In genomic region chr19:13152854-13153626, GRCh38 we compare ENCODE assay signal across 8 cellular contexts. TPM values are rescaled to one million over a fixed set of nuclear protein-coding genes. Genes with fewer than 3 reads are reported as not detected.
DNase-seq lines count a peak whose midpoint lies in the region; ATAC-seq and TF ChIP-seq lines count a peak whose summit lies in the region.

No MANE protein-coding gene starts in this region.

- peak overlapping the region; percentile 98 for H3K4me3 Mint-ChIP-seq in activated naive CD8-positive, alpha-beta T cell treated with anti-CD3 and anti-CD28 coated beads, Interleukin-2, amount 10 ng/mL, durations not matched to agents 7 days and 5 days

- intact Hi-C loops in head of caudate nucleus (cut with DNase I) (no loop called here), ovary (cut with DNase I) (loop anchor here in 1 of 4 donors (5.0 kb wide), 1 partner anchor 56 kb away; no protein-coding TSS in a partner anchor)

- peak; percentile 100 for TF ChIP-seq POLR2A in ovary (IDR thresholded peaks at IDR 0.05)

- no peaks in the 10 kb centered on the region for H3K9me3 Mint-ChIP-seq in activated naive CD8-positive, alpha-beta T cell treated with anti-CD3 and anti-CD28 coated beads, Interleukin-2, amount 10 ng/mL, durations not matched to agents 7 days and 5 days

- peak; percentile 39 for ATAC-seq in DND-41 (ENCODE audit: insufficient read depth, low read depth)
- ATAC-seq in activated naive CD8-positive, alpha-beta T cell treated with anti-CD3 and anti-CD28 coated beads, Interleukin-2, amount 10 ng/mL, durations not matched to agents 7 days and 5 days (ENCODE audit: low read depth), result peak; percentile 19

- H3K4me3 ChIP-seq in DND-41 (ENCODE audit: low read depth in 1 of 2, low read length in 2 of 2) (peak overlapping the region; percentile 34 to 88; a peak in 3 of 4 replicates), SU-DHL-6 (ENCODE audit: insufficient read depth, low read length, poor library complexity, severe bottlenecking) (peak overlapping the region; percentile 73), ovary (peak overlapping the region; percentile 86), thymus (ENCODE audit: low read length) (peak overlapping the region; percentile 87)

- peaks cover 33% of the 10 kb centered on the region for H3K79me2 ChIP-seq in DND-41 (ENCODE audit: insufficient read depth, low read length)
- peaks cover 19% of the 10 kb centered on the region for H3K79me2 ChIP-seq in SU-DHL-6 (ENCODE audit: insufficient read depth, low read length)

- no peaks in the 10 kb centered on the region for H3K27me3 Mint-ChIP-seq in activated naive CD8-positive, alpha-beta T cell treated with anti-CD3 and anti-CD28 coated beads, Interleukin-2, amount 10 ng/mL, durations not matched to agents 7 days and 5 days

- H3K9ac ChIP-seq in DND-41 (ENCODE audit: low read depth, low read length) (peak overlapping the region; percentile 87), SU-DHL-6 (ENCODE audit: low read length) (peak overlapping the region; percentile 91)

- H4K20me1 ChIP-seq in DND-41 (ENCODE audit: insufficient read depth, low read length) (peaks cover 27% of the 10 kb centered on the region), SU-DHL-6 (ENCODE audit: low read depth, low read length) (no peaks in the 10 kb centered on the region; the same call in 1 of the 2 replicates)

- H3K4me1 Mint-ChIP-seq in activated naive CD8-positive, alpha-beta T cell treated with anti-CD3 and anti-CD28 coated beads, Interleukin-2, amount 10 ng/mL, durations not matched to agents 7 days and 5 days, result peaks cover 29% of the 10 kb centered on the region

- CTCF ChIA-PET in HEK293T (lab: Yijun Ruan, JAX), result interaction anchor here (0.9 kb wide), 2 partner anchors 8 to 187 kb away, joined by 3 to 4 read pairs; no protein-coding TSS in a partner anchor

- TF ChIP-seq CTCF in DND-41 (IDR thresholded peaks at IDR 0.05; ENCODE audit: borderline replicate concordance, extremely low read depth, low read length, poor library complexity, severe bottlenecking) (peak; percentile 38), SU-DHL-6 (IDR thresholded peaks at IDR 0.05; ENCODE audit: insufficient read depth, low read length, poor library complexity, severe bottlenecking) (peak; percentile 22), ovary (IDR thresholded peaks at IDR 0.05) (peak in 2 of 3 donors; percentile 6 to 16)

- POLR2A ChIA-PET in HEK293T (lab: Yijun Ruan, JAX), result interaction anchor here (0.6 to 2.2 kb wide), 36 partner anchors 10 to 611 kb away, joined by 3 to 66 read pairs (median 4); partner anchors contain the start of genes MRI1, NACC1, RNASEH2A and RTBDN
- POLR2A ChIA-PET in activated naive CD8-positive, alpha-beta T cell treated with anti-CD3 and anti-CD28 coated beads, Interleukin-2, amount 10 ng/mL, durations not matched to agents 7 days and 5 days (lab: Charles Lee), result interaction anchor here (0.6 to 2.2 kb wide), 32 partner anchors 13 to 853 kb away, joined by 3 to 216 read pairs (median 4); partner anchors contain the start of genes NACC1, RFX1 and TRMT1

- peaks cover 61% of the 10 kb centered on the region for H3K4me1 ChIP-seq in DND-41 (ENCODE audit: insufficient read depth, low read length)
- H3K4me1 ChIP-seq in ovary (ENCODE audit: insufficient read depth), result peaks cover 9% of the 10 kb centered on the region
- H3K4me1 ChIP-seq in thymus (ENCODE audit: control insufficient read depth, insufficient read depth, low read length), result peaks cover 18% of the 10 kb centered on the region

- H3K27me3 ChIP-seq in DND-41 (ENCODE audit: insufficient read depth, low read length, poor library complexity) (peaks cover 16% of the 10 kb centered on the region), SU-DHL-6 (ENCODE audit: low read length) (no peaks in the 10 kb centered on the region), ovary (no peaks in the 10 kb centered on the region), thymus (ENCODE audit: control insufficient read depth, insufficient read depth) (no peaks in the 10 kb centered on the region)

- peak overlapping the region; percentile 100 for H3K27ac Mint-ChIP-seq in activated naive CD8-positive, alpha-beta T cell treated with anti-CD3 and anti-CD28 coated beads, Interleukin-2, amount 10 ng/mL, durations not matched to agents 7 days and 5 days

- H2AFZ ChIP-seq in DND-41 (ENCODE audit: low read depth, low read length) (peak overlapping the region; percentile 71), SU-DHL-6 (ENCODE audit: low read depth, low read length, severe bottlenecking) (no peak overlapping the region)

- H3K9me3 ChIP-seq in DND-41 (ENCODE audit: insufficient read depth, low read length, severe bottlenecking), result no peaks in the 10 kb centered on the region
- no peaks in the 10 kb centered on the region for H3K9me3 ChIP-seq in SU-DHL-6 (ENCODE audit: insufficient read depth, low read length)
- no peaks in the 10 kb centered on the region for H3K9me3 ChIP-seq in ovary
- H3K9me3 ChIP-seq in thymus (ENCODE audit: control insufficient read depth), result no peaks in the 10 kb centered on the region

- TF ChIP-seq EP300 in ovary (IDR thresholded peaks at IDR 0.05), result peak; percentile 47

- peak; percentile 95 for DNase-seq in DND-41
- peak; percentile 87 for DNase-seq in HEK293T (ENCODE audit: extremely low spot score)
- peak; percentile 93 for DNase-seq in NCI-H1417 treated with DMSO at 0.1 percent for 48 hours (lab: John Stamatoyannopoulos, UW)
- peak; percentile 97 for DNase-seq in activated naive CD8-positive, alpha-beta T cell treated with anti-CD3 and anti-CD28 coated beads, Interleukin-2, amount 10 ng/mL, durations not matched to agents 7 days and 5 days
- peak; percentile 90 to 99 (median 95) for DNase-seq in head of caudate nucleus
- peak; percentile 96 to 98 (median 97) for DNase-seq in ovary

- H3K9me2 ChIP-seq in SU-DHL-6 (replicated peaks; ENCODE audit: insufficient read depth, low read length), result no peaks in the 10 kb centered on the region

- 2 to 4% (median 3%) methylated on average over 66 to 74 of the region's 74 CpGs for WGBS in ovary, 3 donors
- WGBS in thymus, result under 1% methylated on average over 74 of the region's 74 CpGs

- peak overlapping the region; percentile 80 for H3K27ac ChIP-seq in DND-41 (ENCODE audit: low read length)
- peak overlapping the region; percentile 90 for H3K27ac ChIP-seq in SU-DHL-6 (ENCODE audit: low read depth, low read length)
- H3K27ac ChIP-seq in ovary, result peak overlapping the region; percentile 83 to 88
- H3K27ac ChIP-seq in thymus (ENCODE audit: low read depth), result peak overlapping the region; percentile 92

- H3K36me3 ChIP-seq in DND-41 (ENCODE audit: insufficient read depth, low read length), result peaks cover 11% of the 10 kb centered on the region; the same call in 1 of the 2 replicates
- H3K36me3 ChIP-seq in SU-DHL-6 (ENCODE audit: low read length), result no peaks in the 10 kb centered on the region; the same call in 1 of the 2 replicates
- H3K36me3 ChIP-seq in ovary, result no peaks in the 10 kb centered on the region
- H3K36me3 ChIP-seq in thymus (ENCODE audit: control insufficient read depth, insufficient read depth), result no peaks in the 10 kb centered on the region

- peaks cover 37% of the 10 kb centered on the region for H3F3A ChIP-seq in SU-DHL-6 (ENCODE audit: insufficient read depth)

- peaks cover 24% of the 10 kb centered on the region for H3K36me3 Mint-ChIP-seq in activated naive CD8-positive, alpha-beta T cell treated with anti-CD3 and anti-CD28 coated beads, Interleukin-2, amount 10 ng/mL, durations not matched to agents 7 days and 5 days

- peak overlapping the region; percentile 100 for H3K4me2 ChIP-seq in DND-41 (ENCODE audit: insufficient read depth, low read length)
- peak overlapping the region; percentile 82 for H3K4me2 ChIP-seq in SU-DHL-6 (ENCODE audit: low read depth, low read length, poor library complexity, severe bottlenecking)

TF ChIP-seq in HEK293T, 16 proteins besides CTCF, POLR2A, EP300 and RAD21:
- TF ChIP-seq FOXM1 (IDR thresholded peaks at IDR 0.05; ENCODE audit: borderline replicate concordance), result no peak
- no peak for TF ChIP-seq FOXA1 (IDR thresholded peaks at IDR 0.05)
- peak; percentile 62; the same call in 1 of the 2 replicates for TF ChIP-seq CTBP1 (IDR thresholded peaks at IDR 0.05; ENCODE audit: borderline replicate concordance)
- TF ChIP-seq HDGF (IDR thresholded peaks at IDR 0.05; ENCODE audit: borderline replicate concordance), result peak; percentile 27; the same call in 1 of the 2 replicates
- TF ChIP-seq ELF4 (IDR thresholded peaks at IDR 0.05), result peak; percentile 96
- peak; percentile 65 for TF ChIP-seq PKNOX1 (IDR thresholded peaks at IDR 0.05)
TF ChIP-seq in HEK293T: peak in this region for 4.

RNA-seq across cellular contexts. Expression of gene IER2, which starts 2.8 kb away (rescaled TPM):
- total RNA-seq in activated naive CD8-positive, alpha-beta T cell treated with anti-CD3 and anti-CD28 coated beads, Interleukin-2, amount 10 ng/mL, durations not matched to agents 7 days and 5 days, result 100 to 1,000 TPM; 167 to 178 TPM
- total RNA-seq in ovary, result 100 to 1,000 TPM in 3 of 7 donors, 10 to 100 TPM in 4; 55.3 to 301 (median 82.8) TPM
- polyA plus RNA-seq in ovary (10 to 100 TPM; 47.4 to 64.4 TPM), thymus (92.7 TPM)

RNA-seq across cellular contexts. Expression of gene STX10, which starts 2.9 kb away (rescaled TPM):
- 10 to 100 TPM; 67.1 to 69.9 TPM for total RNA-seq in activated naive CD8-positive, alpha-beta T cell treated with anti-CD3 and anti-CD28 coated beads, Interleukin-2, amount 10 ng/mL, durations not matched to agents 7 days and 5 days
- total RNA-seq in ovary, result 10 to 100 TPM; 36.5 to 54.8 (median 43.0) TPM
- polyA plus RNA-seq in ovary (10 to 100 TPM; 15.3 to 57.8 TPM), thymus (101 TPM)

RNA-seq across cellular contexts. Expression of gene NACC1, which starts 35.0 kb away (rescaled TPM):
- 10 to 100 TPM; 56.3 to 57.2 TPM for total RNA-seq in activated naive CD8-positive, alpha-beta T cell treated with anti-CD3 and anti-CD28 coated beads, Interleukin-2, amount 10 ng/mL, durations not matched to agents 7 days and 5 days
- total RNA-seq in ovary, result 10 to 100 TPM in 6 of 7 donors, 1 to 10 TPM in 1; 5.1 to 31.4 (median 21.8) TPM
- 10 to 100 TPM in 1 of 2 donors, 1 to 10 TPM in 1; 3.2 to 14.8 TPM for polyA plus RNA-seq in ovary
- 17.5 TPM for polyA plus RNA-seq in thymus

RNA-seq across cellular contexts. Expression of gene TRMT1, which starts 36.5 kb away (rescaled TPM):
- 10 to 100 TPM; 54.3 to 55.8 TPM for total RNA-seq in activated naive CD8-positive, alpha-beta T cell treated with anti-CD3 and anti-CD28 coated beads, Interleukin-2, amount 10 ng/mL, durations not matched to agents 7 days and 5 days
- total RNA-seq in ovary, result 10 to 100 TPM; 23.6 to 54.8 (median 38.7) TPM
- polyA plus RNA-seq in ovary (10 to 100 TPM in 1 of 2 donors, 1 to 10 TPM in 1; 7.6 to 37.2 TPM), thymus (69.9 TPM)

RNA-seq across cellular contexts. Expression of gene LYL1, which starts 50.4 kb away (rescaled TPM):
- 1 to 10 TPM; 3.7 TPM for total RNA-seq in activated naive CD8-positive, alpha-beta T cell treated with anti-CD3 and anti-CD28 coated beads, Interleukin-2, amount 10 ng/mL, durations not matched to agents 7 days and 5 days
- total RNA-seq in ovary, result 1 to 10 TPM; 2.9 to 7.4 (median 6.7) TPM
- polyA plus RNA-seq in ovary (1 to 10 TPM in 1 of 2 donors, under 1 TPM in 1; 0.90 to 5.0 TPM), thymus (14.0 TPM)

Comparison
In these comparisons a context has a peak if more than half of its experiments do, and no peak if none do; other contexts are left out.
1. Peak in every context shown above with its lines: DNase-seq, ATAC-seq, H3K4me3 ChIP-seq and H3K27ac ChIP-seq.